26 cellular contexts compared by ENCODE assay signal in the genomic region with DNA sequence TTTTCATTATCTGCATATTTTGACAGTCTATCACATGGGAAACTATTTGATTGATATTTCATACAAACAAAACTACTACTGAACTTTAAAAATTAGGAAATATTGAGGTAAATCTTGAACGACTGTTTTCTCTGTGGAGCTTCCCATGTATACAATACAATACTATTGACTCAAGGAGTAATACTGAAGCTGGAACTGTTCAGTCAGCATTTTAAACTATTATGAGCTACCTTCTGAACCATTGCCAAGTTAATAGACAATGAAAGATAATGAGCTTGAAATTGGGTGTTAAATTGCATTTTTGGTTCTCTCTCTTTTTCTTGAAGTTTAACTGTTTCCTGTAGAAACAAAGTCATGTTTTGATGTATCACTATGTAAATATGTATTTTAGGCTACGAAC.
"Had no signal": no experiment of that assay in that cellular context is flagged by ENCODE, and none has a peak within 500 bp of the region (broad histone marks: within the 10 kb centered on the region; RNA-seq: fewer than 3 reads in every experiment).

No MANE protein-coding gene starts in this region.

- DNase-seq: activated CD4-positive, alpha-beta T cell treated with anti-CD3 and anti-CD28 coated beads for 4 hours; activated CD4-positive, alpha-beta T cell treated with anti-CD3 and anti-CD28 coated beads, Interleukin-2, amount 50 U/mL, for 48 hours; activated CD4-positive, CD25-positive, alpha-beta regulatory T cell; activated CD8-positive, alpha-beta memory T cell treated with anti-CD3 and anti-CD28 coated beads, Interleukin-2, amount 50 U/mL, for 48 hours; activated naive CD4-positive, alpha-beta T cell treated with Interleukin-2 at 50 U/mL for 16 hours; activated naive CD8-positive, alpha-beta T cell treated with anti-CD3 and anti-CD28 coated beads for 36 hours; activated T-cell treated with anti-CD3 and anti-CD28 coated beads, Interleukin-2, amount 50 U/mL, for 48 hours; colonic mucosa; gastrocnemius medialis; hippocampal formation; left ventricle myocardium inferior; mammary epithelial cell; midbrain; pancreas; psoas muscle; small intestine; stimulated activated CD4-positive, alpha-beta T cell treated with anti-CD3 and anti-CD28 coated beads, Interleukin-2, amount 100 ng/mL, for 24 hours; stomach; T-helper 17 cell; trophoblast cell had no signal

- FAIRE-seq: small intestine had no signal

- H3K9me3 Mint-ChIP-seq: activated naive CD8-positive, alpha-beta T cell treated with anti-CD3 and anti-CD28 coated beads for 36 hours; natural killer cell treated with Interleukin-12 subunit alpha and Interleukin-12 subunit beta and Interleukin-15 and Interleukin-18, amount 100 ng/mL, for 72 hours; stimulated activated effector memory CD8-positive, alpha-beta T cell treated with anti-CD3 and anti-CD28 coated beads, Interleukin-12 subunit alpha, Interleukin-12 subunit beta, amount 100 ng/mL, for 72 hours had no signal

- H3K27ac ChIP-seq: breast epithelium, colonic mucosa, esophagus muscularis mucosa, gastrocnemius medialis, left ventricle myocardium inferior, neutrophil, pancreas, psoas muscle, right atrium auricular region, stomach had no signal

- H3K4me1 ChIP-seq: breast epithelium, colonic mucosa, psoas muscle had no signal

- ATAC-seq: gastrocnemius medialis; natural killer cell treated with Interleukin-12 subunit alpha and Interleukin-12 subunit beta and Interleukin-15 and Interleukin-18, amount 100 ng/mL, for 72 hours; pancreas; psoas muscle; stimulated activated effector memory CD8-positive, alpha-beta T cell treated with anti-CD3 and anti-CD28 coated beads, Interleukin-12 subunit alpha, Interleukin-12 subunit beta, amount 100 ng/mL, for 72 hours; T-helper 17 cell had no signal

- H3K27me3 ChIP-seq: breast epithelium, colonic mucosa, esophagus muscularis mucosa, gastrocnemius medialis, neutrophil, pancreas, right atrium auricular region, stomach had no signal

- H3K4me1 Mint-ChIP-seq: T-helper 17 cell had no signal

- H3K36me3 ChIP-seq: breast epithelium, colonic mucosa, gastrocnemius medialis, pancreas, right atrium auricular region had no signal

- H3K27me3 Mint-ChIP-seq: activated naive CD8-positive, alpha-beta T cell treated with anti-CD3 and anti-CD28 coated beads for 36 hours; natural killer cell treated with Interleukin-12 subunit alpha and Interleukin-12 subunit beta and Interleukin-15 and Interleukin-18, amount 100 ng/mL, for 72 hours; T-helper 17 cell had no signal

- H3K9me3 ChIP-seq: breast epithelium, colonic mucosa, esophagus muscularis mucosa, gastrocnemius medialis, left ventricle myocardium inferior, neutrophil, pancreas, psoas muscle, right atrium auricular region, stomach had no signal

- H3K4me3 Mint-ChIP-seq: activated naive CD8-positive, alpha-beta T cell treated with anti-CD3 and anti-CD28 coated beads for 36 hours; natural killer cell treated with Interleukin-12 subunit alpha and Interleukin-12 subunit beta and Interleukin-15 and Interleukin-18, amount 100 ng/mL, for 72 hours; stimulated activated effector memory CD8-positive, alpha-beta T cell treated with anti-CD3 and anti-CD28 coated beads, Interleukin-12 subunit alpha, Interleukin-12 subunit beta, amount 100 ng/mL, for 72 hours; T-helper 17 cell had no signal

- H3K27ac Mint-ChIP-seq: activated naive CD8-positive, alpha-beta T cell treated with anti-CD3 and anti-CD28 coated beads for 36 hours; natural killer cell treated with Interleukin-12 subunit alpha and Interleukin-12 subunit beta and Interleukin-15 and Interleukin-18, amount 100 ng/mL, for 72 hours; stimulated activated effector memory CD8-positive, alpha-beta T cell treated with anti-CD3 and anti-CD28 coated beads, Interleukin-12 subunit alpha, Interleukin-12 subunit beta, amount 100 ng/mL, for 72 hours; T-helper 17 cell had no signal

- H3K4me3 ChIP-seq: breast epithelium, colonic mucosa, esophagus muscularis mucosa, gastrocnemius medialis, left ventricle myocardium inferior, pancreas, psoas muscle, right atrium auricular region, stomach had no signal
